Comparison of ENCODE assay signal across 7 cellular contexts in genomic region chr19:1401138-1401888, GRCh38. TPM values are rescaled to one million over a fixed set of nuclear protein-coding genes. Genes with fewer than 3 reads are reported as not detected.
DNase-seq lines count a peak whose midpoint lies in the region; ATAC-seq, FAIRE-seq and TF ChIP-seq lines count a peak whose summit lies in the region.

Gene GAMT (minus strand): TSS chr19:1401542. CDS start chr19:1401476, 66 bp downstream.

- H3K4me3 ChIP-seq in esophagus muscularis mucosa (peak within 1 kb of the TSS; percentile 63 to 82 (median 68)), testis (peak within 1 kb of the TSS; percentile 73 to 92)

- TF ChIP-seq CTCF in esophagus muscularis mucosa (IDR thresholded peaks at IDR 0.05), result peak; percentile 49 to 64 (median 56)
- peak; percentile 69 for TF ChIP-seq CTCF in natural killer cell (IDR thresholded peaks at IDR 0.05)
- TF ChIP-seq CTCF in testis (IDR thresholded peaks at IDR 0.05), result peak; percentile 38 to 52 (median 40)

- peaks cover 15 to 44% (median 43%) of the 10 kb centered on the region in 4 donors for H3K4me1 ChIP-seq in esophagus muscularis mucosa
- H3K4me1 ChIP-seq in testis, result peaks cover 37% of the 10 kb centered on the region

- WGBS in esophagus muscularis mucosa, result 0% methylated on average over 4 of the region's 87 CpGs
- 0 to 11% methylated on average over 7 to 66 of the region's 87 CpGs for WGBS in testis, 2 donors

- H3K9me3 ChIP-seq in esophagus muscularis mucosa, result no peaks in the 10 kb centered on the region
- H3K9me3 ChIP-seq in testis, result no peaks in the 10 kb centered on the region

- peak; percentile 71 for FAIRE-seq in GM12891 (lab: Jason Lieb, UNC)

- H3K9me3 Mint-ChIP-seq in natural killer cell, result no peaks in the 10 kb centered on the region

- intact Hi-C loops in esophagus muscularis mucosa (cut with DNase I) (loop anchor here (10.0 kb wide), 1 partner anchor 117 kb away; the partner anchor contains the start of gene EFNA2), natural killer cell (cut with micrococcal nuclease) (loop anchor here (10.0 kb wide), 1 partner anchor 203 kb away; the partner anchor contains the start of gene UQCR11), testis (cut with DNase I; ENCODE audit: low total_unique reads) (no loop called here)

- DNase-seq in GM12891 (ENCODE audit: insufficient read length, low spot score) (peak; percentile 87), NAMALWA (ENCODE audit: low spot score) (peak; percentile 70), esophagus muscularis mucosa (ENCODE audit: extremely low spot score) (no peak), natural killer cell (peak; percentile 35), testis (peak; percentile 67)
- peak; percentile 73 for DNase-seq in activated T-cell treated with anti-CD3 and anti-CD28 coated beads, Interleukin-2, amount 50 U/mL, for 1 hour

- H3K36me3 Mint-ChIP-seq in natural killer cell, result no peaks in the 10 kb centered on the region

- H3K27ac ChIP-seq in esophagus muscularis mucosa (replicated peaks in 1 of 4), result peak within 1 kb of the TSS in 1 of 4 donors; percentile 3
- H3K27ac ChIP-seq in testis, result peak within 1 kb of the TSS; percentile 69 to 76

- no peak for TF ChIP-seq POLR2A in GM12891 (IDR thresholded peaks at IDR 0.05; ENCODE audit: low read depth, low read length)
- TF ChIP-seq POLR2A in esophagus muscularis mucosa (IDR thresholded peaks at IDR 0.05; ENCODE audit: low read depth), result no peak
- no peak for TF ChIP-seq POLR2A in testis (IDR thresholded peaks at IDR 0.05)

- TF ChIP-seq EP300 in esophagus muscularis mucosa (IDR thresholded peaks at IDR 0.05), result no peak

- ATAC-seq in natural killer cell (peak; percentile 73 to 84 (median 78)), GM21576 (IDR thresholded peaks at IDR 0.05; ENCODE audit: unreplicated experiment) (no peak)

- peaks cover 0 to 3% of the 10 kb centered on the region in 2 donors for H3K27me3 Mint-ChIP-seq in natural killer cell (ENCODE audit: low read depth in 2 of 2)

- peak within 1 kb of the TSS; percentile 70 for H3K4me3 Mint-ChIP-seq in natural killer cell

- peaks cover 0 to 9% (median 0%) of the 10 kb centered on the region in 4 donors for H3K36me3 ChIP-seq in esophagus muscularis mucosa
- H3K36me3 ChIP-seq in testis (ENCODE audit: low read depth, missing control alignments), result no peaks in the 10 kb centered on the region

- H3K27me3 ChIP-seq in esophagus muscularis mucosa, result peaks cover 0 to 5% (median 0%) of the 10 kb centered on the region in 4 donors
- H3K27me3 ChIP-seq in testis, result no peaks in the 10 kb centered on the region

- peaks cover 8 to 13% of the 10 kb centered on the region in 2 donors for H3K4me1 Mint-ChIP-seq in natural killer cell

- peak within 1 kb of the TSS in 1 of 2 donors; percentile 66 for H3K27ac Mint-ChIP-seq in natural killer cell

TF ChIP-seq in GM12891, 5 proteins besides CTCF, POLR2A, EP300 and RAD21:
- TF ChIP-seq POU2F2 (IDR thresholded peaks at IDR 0.05; ENCODE audit: low read depth, low read length) (no peak), POLR2AphosphoS5 (IDR thresholded peaks at IDR 0.05; ENCODE audit: low read depth, low read length) (no peak), PAX5 (IDR thresholded peaks at IDR 0.05; ENCODE audit: insufficient read depth, low read length, severe bottlenecking) (no peak), SPI1 (IDR thresholded peaks at IDR 0.05; ENCODE audit: low read depth, low read length) (no peak), TAF1 (IDR thresholded peaks at IDR 0.05; ENCODE audit: low read depth, low read length) (no peak)

RNA-seq across cellular contexts. Expression of gene GAMT, which starts in this region (rescaled TPM):
- 28.0 TPM for polyA plus RNA-seq in GM12891 (2012; ENCODE audit: low read depth, missing spikeins)
- total RNA-seq in esophagus muscularis mucosa, result 10 to 100 TPM in 3 of 4 donors, 1 to 10 TPM in 1; 5.8 to 13.4 (median 11.9) TPM
- total RNA-seq in natural killer cell, result 1 to 10 TPM; 5.1 to 7.5 (median 7.1) TPM
- 100 to 1,000 TPM; 144 to 191 TPM for total RNA-seq in testis
- 92.2 TPM for polyA plus RNA-seq in testis (ENCODE audit: insufficient read depth, low read depth, low replicate concordance)

Comparison
In these comparisons a context has a peak if more than half of its experiments do, and no peak if none do; other contexts are left out.
1. RNA of gene GAMT (total RNA-seq): 144 to 191 TPM in testis; 5.8 to 13.4 TPM in esophagus muscularis mucosa and 5.1 to 7.5 TPM in natural killer cell; every median in the first group is over 10 times any median in the second.
2. Peak in every context shown above with its lines, with median percentiles within 50 percentile points of each other: CTCF ChIP-seq.